In the genomic region with DNA sequence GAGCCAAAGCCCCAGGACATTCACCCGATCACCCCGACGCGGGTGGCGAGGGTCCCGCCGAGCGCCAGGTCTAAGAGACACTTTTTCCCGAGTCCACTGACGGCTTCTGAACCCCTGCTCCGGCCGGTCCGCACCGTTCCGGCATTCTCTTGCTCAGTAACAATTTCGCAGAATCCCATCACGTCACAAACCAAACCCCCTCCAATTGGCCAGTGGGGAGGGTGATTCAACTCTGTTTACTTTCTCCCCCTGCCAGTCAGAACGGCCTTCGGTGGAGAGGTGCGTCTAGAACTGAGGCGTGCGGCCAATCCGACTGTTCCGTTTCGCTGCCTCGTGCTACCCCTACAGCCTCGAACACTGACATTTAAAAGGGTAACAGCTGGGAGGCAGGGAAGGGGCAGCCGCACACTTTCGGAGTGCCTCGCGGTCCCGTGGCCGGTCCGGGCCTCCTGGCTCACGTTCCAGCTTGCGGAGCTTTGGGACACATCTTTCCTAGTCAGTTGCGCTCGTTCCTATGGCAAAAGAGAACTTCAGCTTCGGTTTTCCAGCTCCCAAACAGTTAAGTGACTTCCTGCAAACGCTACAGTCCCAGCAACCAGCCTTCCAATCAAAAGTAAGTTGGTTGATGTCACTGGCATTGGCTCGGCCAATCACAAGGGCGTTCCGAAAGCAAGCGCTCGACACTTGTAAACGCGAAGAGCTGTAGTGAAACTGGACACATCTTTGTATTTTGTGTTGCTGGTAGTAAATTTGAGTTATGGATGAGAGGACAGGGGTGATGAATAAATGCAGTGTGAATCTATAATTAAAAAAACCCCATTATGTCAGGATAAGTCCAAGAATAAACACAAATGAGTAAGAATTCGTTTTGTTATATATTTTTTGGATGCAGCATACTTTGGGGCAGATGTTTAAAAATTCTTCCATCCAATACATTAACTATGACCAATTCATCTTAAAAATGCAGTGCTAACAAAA, we compare ENCODE assay signal across 8 cellular contexts. TPM values are rescaled to one million over a fixed set of nuclear protein-coding genes. Genes with fewer than 3 reads are reported as not detected.
DNase-seq lines count a peak whose midpoint lies in the region; ATAC-seq and TF ChIP-seq lines count a peak whose summit lies in the region.

A gene (minus strand): TSS at position 860 of the 978 bp plus-strand sequence. CDS start 1,294 bp downstream, outside the sequence.

- H3K27ac ChIP-seq in mammary epithelial cell (ENCODE audit: insufficient read depth, low read depth, low read length) (peak within 1 kb of the TSS; percentile 89), skin epidermis (peak within 1 kb of the TSS; percentile 90 to 100 (median 97))

- peak within 1 kb of the TSS; percentile 89 for H3K4me2 ChIP-seq in mammary epithelial cell (ENCODE audit: insufficient read depth, low read depth, low read length)

- H3K27me3 ChIP-seq in mammary epithelial cell (ENCODE audit: insufficient read depth, low read length), result no peaks in the 10 kb centered on the region

- TF ChIP-seq CTCF in WI38 (IDR thresholded peaks at IDR 0.05; ENCODE audit: low read depth, low read length) (no peak), mammary epithelial cell (conservative IDR thresholded peaks at IDR 0.05 in 1 of 2, IDR thresholded peaks at IDR 0.05 in 1 of 2; ENCODE audit: extremely low read depth in 1 of 2, insufficient read depth in 1 of 2, low read depth in 1 of 2, low read length in 2 of 2) (no peak)

- no peaks in the 10 kb centered on the region for H3K36me3 ChIP-seq in mammary epithelial cell (ENCODE audit: insufficient read depth, low read length)

- intact Hi-C loops in mammary epithelial cell (cut with micrococcal nuclease), result loop anchor here (5.0 to 10.0 kb wide), 6 partner anchors 72 to 491 kb away; no protein-coding TSS in a partner anchor

- in situ Hi-C loops in mammary epithelial cell (cut with MboI; ENCODE audit: low sequenced_read_pairs in 2 of 2), result loop anchor here in 1 of 2 donors (10.0 kb wide), 1 partner anchor 171 kb away; no protein-coding TSS in a partner anchor

- dilution Hi-C loops in mammary epithelial cell (cut with HindIII; ENCODE audit: low sequenced_read_pairs), result no loop called here

- no peaks in the 10 kb centered on the region for H4K20me1 ChIP-seq in mammary epithelial cell (ENCODE audit: insufficient read depth, low read length)

- BruUV-seq in mammary epithelial cell (replicated peaks; lab: Mats Ljungman, UMichigan), result TSS peak; percentile 28

- H3K9ac ChIP-seq in mammary epithelial cell (ENCODE audit: insufficient read depth, low read length), result peak within 1 kb of the TSS; percentile 89

- WGBS in mammary epithelial cell (ENCODE audit: low coverage, missing lambda C conversion rate), result 2% methylated on average over 36 of the region's 48 CpGs

- no peaks in the 10 kb centered on the region for H3K9me3 ChIP-seq in mammary epithelial cell (replicated peaks; ENCODE audit: insufficient read depth, low read length)

- H3K4me3 ChIP-seq in WI38 (ENCODE audit: low read depth, low read length), result peak within 1 kb of the TSS; percentile 90
- H3K4me3 ChIP-seq in mammary epithelial cell (replicated peaks in 1 of 3; ENCODE audit: insufficient read depth in 1 of 3, low read depth in 2 of 3, low read length in 3 of 3), result peak within 1 kb of the TSS; percentile 53 to 94 (median 78)
- H3K4me3 ChIP-seq in skin epidermis, result peak within 1 kb of the TSS; percentile 65 to 89 (median 77)

- CTCF ChIA-PET in mammary epithelial cell (lab: Charles Lee; ENCODE audit: low non-redundant PET), result interaction anchor here (0.6 kb wide), 1 partner anchor 74 kb away, joined by 4 read pairs; no protein-coding TSS in a partner anchor

- H2AFZ ChIP-seq in mammary epithelial cell (ENCODE audit: low read depth, low read length), result peak within 1 kb of the TSS; percentile 93

- DNase-seq in A172 (ENCODE audit: low spot score) (peak; percentile 91), NCI-H2196 treated with DMSO at 0.1 percent for 48 hours (lab: John Stamatoyannopoulos, UW; ENCODE audit: unreplicated experiment) (peak; percentile 71), mammary epithelial cell (peak; percentile 97), iPS-NIHi11 (ENCODE audit: low spot score) (peak; percentile 86)

- ATAC-seq in GM18858 (IDR thresholded peaks at IDR 0.05; ENCODE audit: unreplicated experiment) (peak; percentile 47), HG03066 (IDR thresholded peaks at IDR 0.05; ENCODE audit: low read depth, unreplicated experiment) (peak; percentile 68)

- peaks cover 17% of the 10 kb centered on the region for H3K79me2 ChIP-seq in mammary epithelial cell (ENCODE audit: insufficient read depth, low read length)

- peaks cover 29% of the 10 kb centered on the region for H3K4me1 ChIP-seq in mammary epithelial cell (ENCODE audit: insufficient read depth, low read length)

RNA-seq across cellular contexts. Expression of the gene that starts here (rescaled TPM):
- 0.81 and 1.1 TPM in 2 replicates for total RNA-seq in A172 (2014; rRNA removed; shearing (Covaris generic))
- 10 to 100 TPM in 1 of 2 donors, 1 to 10 TPM in 1; 5.5 to 10.8 TPM for total RNA-seq in mammary epithelial cell
- polyA plus RNA-seq in mammary epithelial cell, result 3.2 TPM
- polyA minus RNA-seq in mammary epithelial cell, result 1.2 TPM

Comparison
In these comparisons a context has a peak if more than half of its experiments do, and no peak if none do; other contexts are left out.
1. Peak in every context shown above with its lines: DNase-seq, ATAC-seq, H3K4me3 ChIP-seq and H3K27ac ChIP-seq.